Comparison of ENCODE assay signal across 9 cellular contexts in genomic region chr15:51647128-51647562, GRCh38. TPM values are rescaled to one million over a fixed set of nuclear protein-coding genes. Genes with fewer than 3 reads are reported as not detected.
A peak's percentile ranks its signal among the peaks of the same experiment; 100 is the strongest.
DNase-seq lines count a peak whose midpoint lies in the region; ATAC-seq and TF ChIP-seq lines count a peak whose summit lies in the region.
"Had no signal": no experiment of that assay in that cellular context is flagged by ENCODE, and none has a peak within 500 bp of the region (broad histone marks: within the 10 kb centered on the region; RNA-seq: fewer than 3 reads in every experiment).

No MANE protein-coding gene starts in this region.

- H3K9ac ChIP-seq in smooth muscle cell (ENCODE audit: low read depth), result no peak overlapping the region

- in situ Hi-C loops in GM13977 (cut with MboI; ENCODE audit: low pct_unique_long_range_greater_than_20kb, low sequenced_read_pairs, unreplicated experiment), result loop anchor here (5.0 kb wide), 1 partner anchor 135 kb away; no protein-coding TSS in a partner anchor

- H3K4me3 ChIP-seq in choroid plexus epithelial cell (ENCODE audit: low read depth, low read length), result no peak overlapping the region
- no peak overlapping the region for H3K4me3 ChIP-seq in smooth muscle cell

- no peak overlapping the region for H2AFZ ChIP-seq in smooth muscle cell (ENCODE audit: low read depth)

- H3K4me2 ChIP-seq in smooth muscle cell, result no peak overlapping the region

- no peaks in the 10 kb centered on the region for H3K36me3 ChIP-seq in smooth muscle cell (ENCODE audit: low read depth)

- WGBS in smooth muscle cell (ENCODE audit: low lambda C conversion rate), result 45% methylated on average over 3 of the region's 3 CpGs

- no peaks in the 10 kb centered on the region for H3K9me3 ChIP-seq in smooth muscle cell (replicated peaks; ENCODE audit: low read depth)

- no peak for ATAC-seq in GM19035 (IDR thresholded peaks at IDR 0.05; ENCODE audit: unreplicated experiment)

- TF ChIP-seq CTCF in choroid plexus epithelial cell (conservative IDR thresholded peaks at IDR 0.05; ENCODE audit: low read depth, low read length), result no peak
- TF ChIP-seq CTCF in GM13977 (IDR thresholded peaks at IDR 0.05; ENCODE audit: extremely low read depth, insufficient read depth, missing control alignments), result no peak
- TF ChIP-seq CTCF in smooth muscle cell (IDR thresholded peaks at IDR 0.05; ENCODE audit: borderline replicate concordance, insufficient read depth, poor library complexity, severe bottlenecking), result no peak

- no peaks in the 10 kb centered on the region for H3F3A ChIP-seq in smooth muscle cell (ENCODE audit: low read depth)

- no peaks in the 10 kb centered on the region for H3K4me1 ChIP-seq in smooth muscle cell (ENCODE audit: low read depth)

- H3K79me2 ChIP-seq in smooth muscle cell (ENCODE audit: low read depth), result no peaks in the 10 kb centered on the region

- H3K27me3 ChIP-seq in smooth muscle cell (ENCODE audit: low read depth), result no peaks in the 10 kb centered on the region

- DNase-seq in GM04503 (ENCODE audit: low read depth), result peak; percentile 28
- peak; percentile 99 for DNase-seq in NCI-H69 (lab: John Stamatoyannopoulos, UW)
- peak; percentile 31 for DNase-seq in choroid plexus epithelial cell (ENCODE audit: low read depth)
- DNase-seq in pons (ENCODE audit: low spot score), result peak; percentile 83
- DNase-seq in GM13977 (ENCODE audit: low spot score), result no peak
- DNase-seq in NCI-H187 treated with DMSO at 0.1 percent for 48 hours (lab: John Stamatoyannopoulos, UW), result no peak
- DNase-seq in smooth muscle cell (lab: John Stamatoyannopoulos, UW; ENCODE audit: unreplicated experiment), result no peak
- DNase-seq: activated CD4-positive, alpha-beta T cell treated with anti-CD3 and anti-CD28 coated beads, Interleukin-2, amount 50 U/mL, for 4 hours had no signal

- no peak overlapping the region for H3K27ac ChIP-seq in smooth muscle cell (ENCODE audit: low read depth)

- H4K20me1 ChIP-seq in smooth muscle cell (ENCODE audit: low read depth), result no peaks in the 10 kb centered on the region

RNA-seq across cellular contexts. Expression of gene DMXL2, which starts 24.6 kb away (rescaled TPM):
- total RNA-seq in smooth muscle cell, result 43.5 and 57.8 TPM in 2 replicates
- 9.3 and 10.0 TPM in 2 replicates for polyA plus RNA-seq in smooth muscle cell

RNA-seq across cellular contexts. Expression of gene SCG3, which starts 34.2 kb away (rescaled TPM):
- total RNA-seq in smooth muscle cell, result not detected in 2 replicates
- not detected in 2 replicates for polyA plus RNA-seq in smooth muscle cell

Comparison
In these comparisons a context has a peak if more than half of its experiments do, and no peak if none do; other contexts are left out.
1. DNase-seq: peak in GM04503 (single experiment), NCI-H69 (single experiment), choroid plexus epithelial cell (single experiment) and pons (single experiment); none in GM13977 (single experiment), NCI-H187 treated with DMSO at 0.1 percent for 48 hours (single experiment) and smooth muscle cell (single experiment).